ENCODE assay signal across 8 cellular contexts in the genomic region with DNA sequence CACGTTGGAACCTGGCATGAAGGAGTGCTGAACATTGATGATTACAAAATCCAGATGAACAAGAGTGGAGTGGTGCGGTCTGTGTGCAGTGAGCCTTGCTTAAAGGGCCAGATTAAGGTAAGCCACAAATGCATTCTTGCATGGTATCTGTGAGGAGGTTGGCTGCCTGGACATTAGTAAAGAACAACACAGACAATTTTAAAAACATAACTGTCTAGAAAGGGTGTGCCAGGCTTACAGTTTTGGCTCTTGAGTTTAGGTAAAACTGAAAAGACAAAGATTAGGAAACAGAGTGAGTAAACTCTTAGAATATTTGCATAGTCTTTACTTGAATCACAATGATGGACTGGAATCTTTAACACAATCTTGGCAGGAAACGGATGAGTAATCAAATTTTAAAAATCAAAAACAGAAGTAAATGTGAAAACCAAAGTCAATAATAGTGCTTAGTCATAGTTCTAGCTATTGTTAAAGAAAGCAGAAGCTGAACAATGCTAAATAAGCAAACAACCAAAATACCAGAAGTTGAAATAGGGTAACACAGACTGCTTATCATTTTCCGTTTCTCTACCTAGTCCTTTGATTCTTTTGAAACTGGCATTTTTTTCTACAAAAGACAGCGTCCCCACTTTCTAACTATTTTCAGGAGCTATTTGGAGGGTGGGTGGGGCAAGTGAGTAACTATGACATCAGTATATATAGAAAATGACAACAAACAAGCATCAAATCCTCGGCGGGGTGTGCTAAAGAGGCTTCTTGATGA.
DNase-seq lines count a peak whose midpoint lies in the region; ATAC-seq and TF ChIP-seq lines count a peak whose summit lies in the region.

No MANE protein-coding gene starts in this region.

- H3K27ac ChIP-seq in PC-3 (ENCODE audit: low read length) (peak overlapping the region; percentile 85), uterus (no peak overlapping the region)

- H3K36me3 ChIP-seq in PC-3 (ENCODE audit: low read depth, low read length) (no peaks in the 10 kb centered on the region), uterus (no peaks in the 10 kb centered on the region)

- no peak for TF ChIP-seq POLR2A in uterus (IDR thresholded peaks at IDR 0.05)

- DNase-seq in PC-3 (peak; percentile 78), fibroblast of peridontal ligament (ENCODE audit: extremely low read depth) (peak; percentile 95), occipital lobe (lab: John Stamatoyannopoulos, UW) (no peak), NCI-H82 treated with DMSO at 0.1 percent for 48 hours (lab: John Stamatoyannopoulos, UW; ENCODE audit: unreplicated experiment) (no peak), mucosa of gallbladder (ENCODE audit: low spot score) (no peak), uterus (no peak)

- H3K27me3 ChIP-seq in PC-3 (ENCODE audit: low read length) (no peaks in the 10 kb centered on the region), uterus (no peaks in the 10 kb centered on the region)

- H3K4me2 ChIP-seq in PC-3 (ENCODE audit: low read length) = peak overlapping the region; percentile 69

- TF ChIP-seq CTCF in PC-3 (conservative IDR thresholded peaks at IDR 0.05; ENCODE audit: low read depth, low read length) (no peak), uterus (IDR thresholded peaks at IDR 0.05) (no peak)

- POLR2A ChIA-PET in PC-3 (lab: Charles Lee; ENCODE audit: unreplicated experiment) = interaction anchor here (0.7 kb wide), 1 partner anchor 185 kb away, joined by 5 read pairs; no protein-coding TSS in a partner anchor

- no peaks in the 10 kb centered on the region for H3K9me2 ChIP-seq in PC-3 (replicated peaks; ENCODE audit: low read length)

- H4K20me1 ChIP-seq in PC-3 (ENCODE audit: low read length) = no peaks in the 10 kb centered on the region

- no peak overlapping the region for H2AFZ ChIP-seq in PC-3 (ENCODE audit: low read length)

- H3F3A ChIP-seq in PC-3 (ENCODE audit: low read length, unreplicated experiment) = no peaks in the 10 kb centered on the region

- ATAC-seq in GM18873 (IDR thresholded peaks at IDR 0.05; ENCODE audit: low FRiP score, unreplicated experiment) = peak; percentile 60
- peak; percentile 65 for ATAC-seq in HG02798 (IDR thresholded peaks at IDR 0.05; ENCODE audit: poor library complexity, unreplicated experiment)
- ATAC-seq in PC-3 = peak; percentile 80

- BruUV-seq in PC-3 (replicated peaks; lab: Mats Ljungman, UMichigan) = no TSS peak

- H3K9me3 ChIP-seq in PC-3 (ENCODE audit: low read length) (no peaks in the 10 kb centered on the region), uterus (no peaks in the 10 kb centered on the region)

- no peaks in the 10 kb centered on the region for H3K79me2 ChIP-seq in PC-3 (ENCODE audit: low read length)

- H3K4me3 ChIP-seq in PC-3 (ENCODE audit: low read length) (peak overlapping the region; percentile 46), uterus (no peak overlapping the region)

- intact Hi-C loops in PC-3 (cut with micrococcal nuclease) = loop anchor here (5.0 kb wide), 1 partner anchor 185 kb away; a partner anchor contains a TSS
- intact Hi-C loops in uterus (cut with DNase I; ENCODE audit: low total_unique reads) = no loop called here

- H3K9ac ChIP-seq in PC-3 (ENCODE audit: low read length) = peak overlapping the region; percentile 27; the same call in 1 of the 2 replicates

- H3K4me1 ChIP-seq in PC-3 (ENCODE audit: insufficient read depth, low read length) (peaks cover 33% of the 10 kb centered on the region), uterus (no peaks in the 10 kb centered on the region)

- CTCF ChIA-PET in PC-3 (lab: Charles Lee) = no interaction called here

Comparison
In these comparisons a context has a peak if more than half of its experiments do, and no peak if none do; other contexts are left out.
1. DNase-seq: peak in PC-3 (single experiment) and fibroblast of peridontal ligament (single experiment); none in occipital lobe (single experiment), NCI-H82 treated with DMSO at 0.1 percent for 48 hours (single experiment), mucosa of gallbladder (single experiment) and uterus (0 of 2).
2. Peak in every context shown above with its lines, with median percentiles within 50 percentile points of each other: ATAC-seq.